ENCODE assay signal across 8 cellular contexts in the genomic region with DNA sequence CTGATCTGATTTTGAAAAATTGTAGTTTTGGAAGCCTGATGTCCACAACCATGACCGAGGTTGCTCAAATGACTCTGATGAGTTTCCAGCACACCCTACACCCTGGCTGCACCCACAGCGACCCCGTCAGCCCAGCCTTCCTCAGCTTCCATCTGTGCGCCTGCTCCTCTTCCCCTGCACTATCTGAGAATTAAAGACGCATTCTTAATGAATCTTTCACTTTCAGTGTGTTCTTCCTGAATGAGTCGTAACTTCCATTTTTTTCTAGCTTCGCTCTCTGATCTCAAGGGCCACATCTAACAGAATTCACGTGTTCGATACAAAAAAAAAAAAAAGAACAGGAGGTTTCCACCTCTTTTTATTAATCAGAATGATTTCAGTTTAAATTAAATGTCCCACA. TPM values are rescaled to one million over a fixed set of nuclear protein-coding genes. Genes with fewer than 3 reads are reported as not detected.
A peak's percentile ranks its signal among the peaks of the same experiment; 100 is the strongest.
DNase-seq lines count a peak whose midpoint lies in the region; ATAC-seq, FAIRE-seq and TF ChIP-seq lines count a peak whose summit lies in the region.

No MANE protein-coding gene starts in this region.

- no peaks in the 10 kb centered on the region for H3K9me3 Mint-ChIP-seq in CD4-positive, alpha-beta T cell
- no peaks in the 10 kb centered on the region for H3K9me3 Mint-ChIP-seq in activated T-helper 2 cell treated with anti-CD3 and anti-CD28 coated beads, Interferon-gamma antibody, Interleukin-2, Interleukin-4, amounts not matched to agents 10 μg/mL and 5 μg/mL and 100 μg/mL, durations not matched to agents 14 hours and 24 hours and 36 hours

- intact Hi-C loops in CD4-positive, alpha-beta T cell (cut with DNase I, micrococcal nuclease), result loop anchor here in 1 of 2 experiments (2.0 to 5.0 kb wide), 2 partner anchors 20 to 34 kb away; a partner anchor contains a TSS
- intact Hi-C loops in activated T-helper 2 cell treated with anti-CD3 and anti-CD28 coated beads, Interferon-gamma antibody, Interleukin-2, Interleukin-4, amounts not matched to agents 10 μg/mL and 5 μg/mL and 100 μg/mL, durations not matched to agents 14 hours and 24 hours and 36 hours (cut with micrococcal nuclease), result loop anchor here (2.0 kb wide), 1 partner anchor 152 kb away; no protein-coding TSS in a partner anchor

- DNase-seq in CD4-positive, alpha-beta T cell, result peak in 5 of 10 experiments; percentile 10 to 43 (median 18)
- DNase-seq in Jurkat, Clone E6-1 (ENCODE audit: low read depth, low spot score), result no peak
- DNase-seq in activated T-helper 2 cell treated with anti-CD3 and anti-CD28 coated beads, Interferon-gamma antibody, Interleukin-2, Interleukin-4, amounts not matched to agents 10 μg/mL and 5 μg/mL and 100 μg/mL, durations not matched to agents 14 hours and 24 hours and 36 hours (ENCODE audit: low spot score), result no peak
- peak; percentile 20 to 21 for DNase-seq in stimulated activated CD8-positive, alpha-beta memory T cell treated with anti-CD3 and anti-CD28 coated beads, Interleukin-7, amount 100 ng/mL, for 4 hours (ENCODE audit: low read depth in 2 of 2)
- DNase-seq in NCI-H226, result no peak
- DNase-seq in frontal cortex (ENCODE audit: low spot score in 2 of 2), result no peak

- H3K27ac ChIP-seq in CD4-positive, alpha-beta T cell (ENCODE audit: low read depth, low read length), result peak overlapping the region; percentile 9
- no peak overlapping the region for H3K27ac ChIP-seq in iPS-18a (ENCODE audit: low read length)

- H3K27ac Mint-ChIP-seq in CD4-positive, alpha-beta T cell, result peak overlapping the region; percentile 70
- no peak overlapping the region for H3K27ac Mint-ChIP-seq in activated T-helper 2 cell treated with anti-CD3 and anti-CD28 coated beads, Interferon-gamma antibody, Interleukin-2, Interleukin-4, amounts not matched to agents 10 μg/mL and 5 μg/mL and 100 μg/mL, durations not matched to agents 14 hours and 24 hours and 36 hours

- TF ChIP-seq CTCF in CD4-positive, alpha-beta T cell (IDR thresholded peaks at IDR 0.05), result no peak

- peak overlapping the region; percentile 78 for H3K4me3 Mint-ChIP-seq in CD4-positive, alpha-beta T cell
- H3K4me3 Mint-ChIP-seq in activated T-helper 2 cell treated with anti-CD3 and anti-CD28 coated beads, Interferon-gamma antibody, Interleukin-2, Interleukin-4, amounts not matched to agents 10 μg/mL and 5 μg/mL and 100 μg/mL, durations not matched to agents 14 hours and 24 hours and 36 hours (ENCODE audit: low read depth), result peak overlapping the region; percentile 73

- peaks cover 21% of the 10 kb centered on the region for H3K4me1 ChIP-seq in iPS-18a (ENCODE audit: control insufficient read depth, low read depth, low read length)

- H3K9ac ChIP-seq in iPS-18a (ENCODE audit: low read length), result no peak overlapping the region

- no peaks in the 10 kb centered on the region for H3K36me3 ChIP-seq in iPS-18a (ENCODE audit: control insufficient read depth, low read depth, low read length)

- CTCF ChIA-PET in CD4-positive, alpha-beta T cell (lab: Charles Lee), result interaction anchor here (0.6 to 1.8 kb wide), 10 partner anchors 9 to 363 kb away, joined by 3 to 5 read pairs (median 3); no protein-coding TSS in a partner anchor

- peak; percentile 66 for ATAC-seq in CD4-positive, alpha-beta T cell (ENCODE audit: poor library complexity)
- peak; percentile 70 for ATAC-seq in GM21360 (IDR thresholded peaks at IDR 0.05; ENCODE audit: unreplicated experiment)

- no peaks in the 10 kb centered on the region for H3K36me3 Mint-ChIP-seq in CD4-positive, alpha-beta T cell (ENCODE audit: low read depth)
- H3K36me3 Mint-ChIP-seq in activated T-helper 2 cell treated with anti-CD3 and anti-CD28 coated beads, Interferon-gamma antibody, Interleukin-2, Interleukin-4, amounts not matched to agents 10 μg/mL and 5 μg/mL and 100 μg/mL, durations not matched to agents 14 hours and 24 hours and 36 hours (ENCODE audit: low read depth), result no peaks in the 10 kb centered on the region

- peak overlapping the region; percentile 34 for H3K4me3 ChIP-seq in Jurkat, Clone E6-1 (ENCODE audit: low read length)
- H3K4me3 ChIP-seq in iPS-18a (ENCODE audit: low read length), result peak overlapping the region; percentile 21

- no peak for FAIRE-seq in frontal cortex (lab: Jason Lieb, UNC)

- H3K27me3 ChIP-seq in CD4-positive, alpha-beta T cell (ENCODE audit: control insufficient read depth, insufficient read depth, low read length), result no peaks in the 10 kb centered on the region
- H3K27me3 ChIP-seq in iPS-18a (ENCODE audit: control insufficient read depth, insufficient read depth, low read length), result peaks cover 27% of the 10 kb centered on the region

- H3K4me1 Mint-ChIP-seq in CD4-positive, alpha-beta T cell (ENCODE audit: low read depth), result peaks cover 36% of the 10 kb centered on the region
- H3K4me1 Mint-ChIP-seq in activated T-helper 2 cell treated with anti-CD3 and anti-CD28 coated beads, Interferon-gamma antibody, Interleukin-2, Interleukin-4, amounts not matched to agents 10 μg/mL and 5 μg/mL and 100 μg/mL, durations not matched to agents 14 hours and 24 hours and 36 hours (ENCODE audit: low read depth), result peaks cover 28% of the 10 kb centered on the region

- H3K9me3 ChIP-seq in CD4-positive, alpha-beta T cell (ENCODE audit: control insufficient read depth, low read length), result no peaks in the 10 kb centered on the region
- H3K9me3 ChIP-seq in iPS-18a (ENCODE audit: control insufficient read depth, low read depth, low read length), result no peaks in the 10 kb centered on the region

- no peaks in the 10 kb centered on the region for H3K27me3 Mint-ChIP-seq in CD4-positive, alpha-beta T cell
- H3K27me3 Mint-ChIP-seq in activated T-helper 2 cell treated with anti-CD3 and anti-CD28 coated beads, Interferon-gamma antibody, Interleukin-2, Interleukin-4, amounts not matched to agents 10 μg/mL and 5 μg/mL and 100 μg/mL, durations not matched to agents 14 hours and 24 hours and 36 hours (ENCODE audit: low read depth), result peaks cover 41% of the 10 kb centered on the region

- POLR2A ChIA-PET in CD4-positive, alpha-beta T cell (lab: Charles Lee), result interaction anchor here (0.7 to 4.1 kb wide), 13 partner anchors 13 to 473 kb away, joined by 4 to 60 read pairs (median 5); a partner anchor contains a TSS

RNA-seq across cellular contexts. Expression of a gene that starts 21.3 kb away (rescaled TPM):
- total RNA-seq in CD4-positive, alpha-beta T cell, result 10 to 100 TPM; 56.5 to 60.0 TPM
- polyA plus RNA-seq in Jurkat, Clone E6-1 (2012; ENCODE audit: insufficient read depth, insufficient read length), result 10.5 TPM
- 23.1 and 23.6 TPM in 2 replicates for total RNA-seq in activated T-helper 2 cell treated with anti-CD3 and anti-CD28 coated beads, Interferon-gamma antibody, Interleukin-2, Interleukin-4, amounts not matched to agents 10 μg/mL and 5 μg/mL and 100 μg/mL, durations not matched to agents 14 hours and 24 hours and 36 hours
- 1.6 TPM for total RNA-seq in frontal cortex

Comparison
In these comparisons a context has a peak if more than half of its experiments do, and no peak if none do; other contexts are left out.
1. DNase-seq: peak in stimulated activated CD8-positive, alpha-beta memory T cell treated with anti-CD3 and anti-CD28 coated beads, Interleukin-7, amount 100 ng/mL, for 4 hours (2 of 2); none in Jurkat, Clone E6-1 (single experiment), activated T-helper 2 cell treated with anti-CD3 and anti-CD28 coated beads, Interferon-gamma antibody, Interleukin-2, Interleukin-4, amounts not matched to agents 10 μg/mL and 5 μg/mL and 100 μg/mL, durations not matched to agents 14 hours and 24 hours and 36 hours (single experiment), NCI-H226 (single experiment) and frontal cortex (0 of 2).